Comparison of ENCODE assay signal across 8 cellular contexts in the genomic region with DNA sequence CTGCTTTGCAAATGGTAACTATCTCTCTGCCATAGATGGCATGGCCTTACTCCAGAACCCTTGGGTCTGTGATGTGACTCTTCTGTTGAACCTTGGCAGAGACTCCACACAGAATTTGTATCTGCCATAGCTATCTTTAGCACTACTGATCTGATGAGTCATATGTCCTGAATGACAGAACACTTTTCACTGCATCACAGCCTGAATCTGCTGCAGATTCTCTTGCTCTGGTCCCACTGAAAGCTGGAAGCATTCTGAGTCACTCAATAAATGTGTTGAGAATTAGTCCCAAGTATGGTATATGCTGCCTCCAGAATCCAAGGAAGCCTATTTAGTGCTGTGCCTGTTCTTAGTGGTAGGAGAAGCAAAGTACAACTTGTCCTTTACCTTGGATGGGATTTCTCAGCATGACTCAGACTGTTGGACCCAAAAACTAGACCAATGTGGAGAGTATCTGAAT. TPM values are rescaled to one million over a fixed set of nuclear protein-coding genes. Genes with fewer than 3 reads are reported as not detected.
DNase-seq lines count a peak whose midpoint lies in the region; ATAC-seq and TF ChIP-seq lines count a peak whose summit lies in the region.

No MANE protein-coding gene starts in this region.

- peak; percentile 87 for ATAC-seq in GM19463 (IDR thresholded peaks at IDR 0.05; ENCODE audit: unreplicated experiment)
- ATAC-seq in left lobe of liver: no peak

- POLR2A ChIA-PET in AG04449 (lab: Yijun Ruan, JAX): interaction anchor here (0.6 to 1.6 kb wide), 7 partner anchors 8 to 332 kb away, joined by 3 to 9 read pairs (median 3); no protein-coding TSS in a partner anchor

- H3K9me3 ChIP-seq in esophagus squamous epithelium: no peaks in the 10 kb centered on the region

- H3K4me3 ChIP-seq in AG04449 (ENCODE audit: low read depth, low read length): no peak overlapping the region
- no peak overlapping the region for H3K4me3 ChIP-seq in fibroblast of pulmonary artery (replicated peaks; ENCODE audit: low read depth, low read length)
- H3K4me3 ChIP-seq in esophagus squamous epithelium: no peak overlapping the region

- peak; percentile 15 for TF ChIP-seq CTCF in AG04449 (IDR thresholded peaks at IDR 0.05; ENCODE audit: insufficient read depth, low read length, missing control alignments)
- no peak for TF ChIP-seq CTCF in fibroblast of pulmonary artery (IDR thresholded peaks at IDR 0.05; ENCODE audit: low read length, missing control alignments)
- TF ChIP-seq CTCF in esophagus squamous epithelium (IDR thresholded peaks at IDR 0.05): no peak

- H3K36me3 ChIP-seq in esophagus squamous epithelium: no peaks in the 10 kb centered on the region

- peak overlapping the region in 1 of 4 donors; percentile 39 for H3K27ac ChIP-seq in esophagus squamous epithelium

- CTCF ChIA-PET in AG04449 (lab: Yijun Ruan, JAX): interaction anchor here (0.9 to 2.5 kb wide), 6 partner anchors 9 to 49 kb away, joined by 3 to 11 read pairs (median 5); no protein-coding TSS in a partner anchor

- H3K4me1 ChIP-seq in esophagus squamous epithelium: peaks cover 0 to 7% (median 0%) of the 10 kb centered on the region in 3 donors

- intact Hi-C loops in esophagus squamous epithelium (cut with DNase I): no loop called here

- no peak for TF ChIP-seq POLR2A in esophagus squamous epithelium (IDR thresholded peaks at IDR 0.05)

- DNase-seq in AG04449 (ENCODE audit: low read depth, low spot score): peak; percentile 93
- peak; percentile 95 for DNase-seq in HT1080 (ENCODE audit: low read depth)
- DNase-seq in fibroblast of pulmonary artery (ENCODE audit: low read depth): peak; percentile 75
- DNase-seq in left lobe of liver (ENCODE audit: low spot score): no peak
- DNase-seq in esophagus squamous epithelium (lab: John Stamatoyannopoulos, UW): no peak
- DNase-seq in NCI-H1694 treated with DMSO at 0.1 percent for 48 hours (lab: John Stamatoyannopoulos, UW): no peak
- DNase-seq in activated CD8-positive, alpha-beta memory T cell treated with anti-CD3 and anti-CD28 coated beads, Interleukin-2, amount 50 U/mL, for 4 hours: no peak

- no peaks in the 10 kb centered on the region for H3K27me3 ChIP-seq in esophagus squamous epithelium

RNA-seq across cellular contexts. Expression of a gene that starts 39.5 kb away (rescaled TPM):
- 75.3 and 102 TPM in 2 replicates for total RNA-seq in HT1080 (2014; rRNA removed; shearing (Covaris generic))
- polyA plus RNA-seq in HT1080 (2015; cell fraction: cytosol; rRNA removed): 131 and 135 TPM in 2 replicates
- polyA plus RNA-seq in HT1080 (2015; cell fraction: nucleus; rRNA removed): 142 and 160 TPM in 2 replicates
- not detected for total RNA-seq in left lobe of liver
- not detected for total RNA-seq in esophagus squamous epithelium

Comparison
In these comparisons a context has a peak if more than half of its experiments do, and no peak if none do; other contexts are left out.
1. DNase-seq: peak in AG04449 (single experiment), HT1080 (single experiment) and fibroblast of pulmonary artery (single experiment); none in left lobe of liver (single experiment), esophagus squamous epithelium (single experiment), NCI-H1694 treated with DMSO at 0.1 percent for 48 hours (single experiment) and activated CD8-positive, alpha-beta memory T cell treated with anti-CD3 and anti-CD28 coated beads, Interleukin-2, amount 50 U/mL, for 4 hours (single experiment).
2. RNA of a gene that starts 39.5 kb away (total RNA-seq): 75.3 to 102 TPM in HT1080; not detected in left lobe of liver (single experiment) and not detected in esophagus squamous epithelium; every median in the first group is over 10 times any median in the second.